ENCODE assay signal across 8 cellular contexts in the genomic region with DNA sequence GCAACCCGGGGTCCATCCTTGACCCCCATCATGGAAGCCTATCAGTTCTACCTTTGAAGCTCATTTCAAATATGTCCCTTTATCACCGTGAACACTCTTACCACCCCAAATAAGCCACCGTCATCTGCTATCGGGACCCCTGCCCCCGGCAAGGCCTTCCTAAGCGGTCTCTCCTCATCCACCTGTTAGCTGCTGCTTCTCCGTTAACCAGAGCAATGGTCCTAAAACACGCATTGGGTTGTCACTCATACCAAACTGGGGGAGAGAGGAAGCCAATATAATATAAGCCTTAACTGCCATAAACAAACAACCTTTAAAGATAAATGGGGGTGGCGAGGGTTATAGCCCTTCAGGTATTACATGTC. TPM values are rescaled to one million over a fixed set of nuclear protein-coding genes. Genes with fewer than 3 reads are reported as not detected.
DNase-seq lines count a peak whose midpoint lies in the region; ATAC-seq, FAIRE-seq and TF ChIP-seq lines count a peak whose summit lies in the region.

No MANE protein-coding gene starts in this region.

- peaks cover 14% of the 10 kb centered on the region for H3K36me3 ChIP-seq in PC-3 (ENCODE audit: low read depth, low read length)
- peaks cover 14% of the 10 kb centered on the region for H3K36me3 ChIP-seq in skeletal muscle satellite cell (ENCODE audit: insufficient read depth, low read length)

- TF ChIP-seq CTCF in PC-3 (conservative IDR thresholded peaks at IDR 0.05; ENCODE audit: low read depth, low read length): no peak
- no peak for TF ChIP-seq CTCF in foreskin fibroblast (IDR thresholded peaks at IDR 0.05; ENCODE audit: low read depth, low read length)

- H3K79me2 ChIP-seq in PC-3 (ENCODE audit: low read length): peaks cover 42% of the 10 kb centered on the region

- H3F3A ChIP-seq in PC-3 (ENCODE audit: low read length, unreplicated experiment): no peaks in the 10 kb centered on the region

- H3K27ac ChIP-seq in PC-3 (ENCODE audit: low read length): no peak overlapping the region

- H2AFZ ChIP-seq in PC-3 (ENCODE audit: low read length): peak overlapping the region; percentile 88

- H4K20me1 ChIP-seq in PC-3 (ENCODE audit: low read length): no peaks in the 10 kb centered on the region

- no peaks in the 10 kb centered on the region for H3K9me2 ChIP-seq in PC-3 (replicated peaks; ENCODE audit: low read length)

- H3K4me3 ChIP-seq in PC-3 (ENCODE audit: low read length) (peak overlapping the region; percentile 90), foreskin fibroblast (ENCODE audit: low read depth in 1 of 2, low read length in 2 of 2) (peak overlapping the region; percentile 81 to 90), skeletal muscle satellite cell (ENCODE audit: low read length) (peak overlapping the region; percentile 88)

- CTCF ChIA-PET in PC-3 (lab: Charles Lee): interaction anchor here (0.6 to 1.4 kb wide), 2 partner anchors 101 to 452 kb away, joined by 4 to 11 read pairs; partner anchors contain the start of gene OSGEPL1

- no TSS peak for BruUV-seq in PC-3 (replicated peaks; lab: Mats Ljungman, UMichigan)

- intact Hi-C loops in PC-3 (cut with micrococcal nuclease): loop anchor here (1.0 to 5.0 kb wide), 5 partner anchors 12 to 408 kb away; partner anchors contain the start of genes ANKAR, ORMDL1, OSGEPL1 and PMS1

- POLR2A ChIA-PET in PC-3 (lab: Charles Lee; ENCODE audit: unreplicated experiment): no interaction called here

- no peaks in the 10 kb centered on the region for H3K27me3 ChIP-seq in PC-3 (ENCODE audit: low read length)
- H3K27me3 ChIP-seq in skeletal muscle satellite cell (ENCODE audit: control insufficient read depth, insufficient read depth, low read length): no peaks in the 10 kb centered on the region

- DNase-seq in GM18507 (ENCODE audit: extremely low spot score, insufficient read length, low read depth) (no peak), PC-3 (peak; percentile 6), foreskin fibroblast (peak in 1 of 2 donors; percentile 21), NCI-H2081 (lab: John Stamatoyannopoulos, UW) (no peak)

- H3K4me1 ChIP-seq in PC-3 (ENCODE audit: insufficient read depth, low read length): peaks cover 30% of the 10 kb centered on the region
- peaks cover 12% of the 10 kb centered on the region for H3K4me1 ChIP-seq in skeletal muscle satellite cell (ENCODE audit: control insufficient read depth, insufficient read depth, low read length)

- H3K4me2 ChIP-seq in PC-3 (ENCODE audit: low read length): peak overlapping the region; percentile 89
- H3K4me2 ChIP-seq in skeletal muscle satellite cell (ENCODE audit: low read length): peak overlapping the region; percentile 91

- H3K9me3 ChIP-seq in PC-3 (ENCODE audit: low read length) (no peaks in the 10 kb centered on the region), skeletal muscle satellite cell (replicated peaks; ENCODE audit: low read length) (no peaks in the 10 kb centered on the region)

- ATAC-seq in PC-3: no peak
- ATAC-seq in HG03439 (IDR thresholded peaks at IDR 0.05; ENCODE audit: unreplicated experiment): no peak
- ATAC-seq in GM18520 (IDR thresholded peaks at IDR 0.05; ENCODE audit: unreplicated experiment): no peak
- no peak for ATAC-seq in HG03378 (IDR thresholded peaks at IDR 0.05; ENCODE audit: unreplicated experiment)

- peak overlapping the region; percentile 96 for H3K9ac ChIP-seq in PC-3 (ENCODE audit: low read length)
- peak overlapping the region; percentile 96 for H3K9ac ChIP-seq in skeletal muscle satellite cell (ENCODE audit: low read depth, low read length)

- FAIRE-seq in GM18507 (lab: Jason Lieb, UNC): peak; percentile 46

RNA-seq across cellular contexts. Expression of gene ASNSD1, which starts 0.7 kb away (rescaled TPM):
- total RNA-seq in PC-3 (2014; rRNA removed): 33.7 and 48.3 TPM in 2 replicates
- total RNA-seq in skeletal muscle satellite cell (2012; rRNA removed): 56.1 and 79.1 TPM in 2 replicates

RNA-seq across cellular contexts. Expression of gene ANKAR, which starts 12.5 kb away (rescaled TPM):
- total RNA-seq in PC-3 (2014; rRNA removed): 3.5 and 6.6 TPM in 2 replicates
- total RNA-seq in skeletal muscle satellite cell (2012; rRNA removed): 3.1 and 7.6 TPM in 2 replicates
